In genomic region chr2:170409164-170409535, GRCh38 we compare ENCODE assay signal across 8 cellular contexts.
DNase-seq lines count a peak whose midpoint lies in the region; ATAC-seq, FAIRE-seq and TF ChIP-seq lines count a peak whose summit lies in the region.

No MANE protein-coding gene starts in this region.

- dilution Hi-C loops in mammary epithelial cell (cut with HindIII; ENCODE audit: low sequenced_read_pairs) = no loop called here

- in situ Hi-C loops in mammary epithelial cell (cut with MboI; ENCODE audit: low sequenced_read_pairs in 2 of 2) = loop anchor here in 1 of 2 donors (10.0 kb wide), 1 partner anchor 406 kb away; the partner anchor contains the start of gene GAD1

- POLR2A ChIA-PET in A673 (lab: Charles Lee; ENCODE audit: low non-redundant PET) = interaction anchor here (0.5 kb wide), 1 partner anchor 295 kb away, joined by 13 read pairs; no protein-coding TSS in a partner anchor

- no peaks in the 10 kb centered on the region for H3K79me2 ChIP-seq in mammary epithelial cell (ENCODE audit: insufficient read depth, low read length)

- no peak overlapping the region for H3K9ac ChIP-seq in mammary epithelial cell (ENCODE audit: insufficient read depth, low read length)

- WGBS in mammary epithelial cell (ENCODE audit: low coverage, missing lambda C conversion rate) = 4% methylated on average over 9 of the region's 9 CpGs

- H3K4me1 ChIP-seq in A673 (ENCODE audit: insufficient read depth, low read length, poor library complexity, severe bottlenecking) (no peaks in the 10 kb centered on the region), mammary epithelial cell (ENCODE audit: insufficient read depth, low read length) (no peaks in the 10 kb centered on the region)

- CTCF ChIA-PET in A673 (lab: Charles Lee) (interaction anchor here (0.7 to 1.1 kb wide), 2 partner anchors 11 to 405 kb away, joined by 3 to 4 read pairs; no protein-coding TSS in a partner anchor), mammary epithelial cell (lab: Charles Lee; ENCODE audit: low non-redundant PET) (interaction anchor here (0.5 to 0.6 kb wide), 2 partner anchors 330 to 351 kb away, joined by 3 to 4 read pairs; no protein-coding TSS in a partner anchor)

- peak overlapping the region; percentile 40 for H3K4me2 ChIP-seq in mammary epithelial cell (ENCODE audit: insufficient read depth, low read depth, low read length)

- no peaks in the 10 kb centered on the region for H4K20me1 ChIP-seq in mammary epithelial cell (ENCODE audit: insufficient read depth, low read length)

- H3K27me3 ChIP-seq in A673 (replicated peaks; ENCODE audit: insufficient read depth, low read depth, low read length, poor library complexity) = peaks cover 55% of the 10 kb centered on the region
- H3K27me3 ChIP-seq in mammary epithelial cell (ENCODE audit: insufficient read depth, low read length) = peaks cover 4% of the 10 kb centered on the region
- H3K27me3 ChIP-seq in kidney epithelial cell (ENCODE audit: control insufficient read depth, insufficient read depth, low read length) = peaks cover 4% of the 10 kb centered on the region

- BruUV-seq in A673 (replicated peaks; lab: Mats Ljungman, UMichigan) (no TSS peak), mammary epithelial cell (replicated peaks; lab: Mats Ljungman, UMichigan) (no TSS peak)

- H3K9me3 ChIP-seq in A673 (ENCODE audit: low read depth, low read length, poor library complexity, severe bottlenecking) = no peaks in the 10 kb centered on the region
- H3K9me3 ChIP-seq in mammary epithelial cell (replicated peaks; ENCODE audit: insufficient read depth, low read length) = no peaks in the 10 kb centered on the region

- H3K36me3 ChIP-seq in A673 (ENCODE audit: insufficient read depth, low read length, poor library complexity, severe bottlenecking) (no peaks in the 10 kb centered on the region), mammary epithelial cell (ENCODE audit: insufficient read depth, low read length) (no peaks in the 10 kb centered on the region), kidney epithelial cell (ENCODE audit: control insufficient read depth, insufficient read depth, low read length) (no peaks in the 10 kb centered on the region)

- DNase-seq in A673 (ENCODE audit: low spot score) (peak; percentile 82), GM19239 (ENCODE audit: insufficient read length, low spot score) (peak; percentile 38), NCI-H2196 (lab: John Stamatoyannopoulos, UW; ENCODE audit: unreplicated experiment) (peak; percentile 72), mammary epithelial cell (peak; percentile 50), kidney epithelial cell (ENCODE audit: low read depth) (peak; percentile 18)
- DNase-seq in stimulated activated CD4-positive, alpha-beta T cell treated with anti-CD3 and anti-CD28 coated beads, Interleukin-1b, Interleukin-23, amount 100 ng/mL, for 48 hours = peak; percentile 72

- TF ChIP-seq CTCF in A673 (conservative IDR thresholded peaks at IDR 0.05; ENCODE audit: low read depth, low read length) = peak; percentile 92
- TF ChIP-seq CTCF in VCaP (conservative IDR thresholded peaks at IDR 0.05) = peak; percentile 87
- peak; percentile 77 to 80 for TF ChIP-seq CTCF in mammary epithelial cell (conservative IDR thresholded peaks at IDR 0.05 in 1 of 2, IDR thresholded peaks at IDR 0.05 in 1 of 2; ENCODE audit: extremely low read depth in 1 of 2, insufficient read depth in 1 of 2, low read depth in 1 of 2, low read length in 2 of 2)
- TF ChIP-seq CTCF in kidney epithelial cell (IDR thresholded peaks at IDR 0.05; ENCODE audit: insufficient read depth, low read length, poor library complexity, severe bottlenecking) = peak; percentile 76

- no peak for ATAC-seq in HG02938 (IDR thresholded peaks at IDR 0.05; ENCODE audit: unreplicated experiment)

- H2AFZ ChIP-seq in mammary epithelial cell (ENCODE audit: low read depth, low read length) = peak overlapping the region; percentile 36

- intact Hi-C loops in A673 (cut with micrococcal nuclease; ENCODE audit: unreplicated experiment) = loop anchor here (10.0 kb wide), 1 partner anchor 306 kb away; the partner anchor contains the start of gene SP5
- intact Hi-C loops in mammary epithelial cell (cut with micrococcal nuclease) = loop anchor here (1.0 to 10.0 kb wide), 4 partner anchors 308 to 466 kb away; partner anchors contain the start of gene SP5

- peak; percentile 85 for FAIRE-seq in GM19239 (lab: Jason Lieb, UNC)

- H3K4me3 ChIP-seq in A673 (ENCODE audit: low read depth, low read length, poor library complexity, severe bottlenecking) (no peak overlapping the region), mammary epithelial cell (replicated peaks in 1 of 3; ENCODE audit: insufficient read depth in 1 of 3, low read depth in 2 of 3, low read length in 3 of 3) (no peak overlapping the region), kidney epithelial cell (ENCODE audit: low read depth, low read length) (no peak overlapping the region)

- H3K27ac ChIP-seq in A673 (ENCODE audit: low read depth, low read length, poor library complexity, severe bottlenecking) (no peak overlapping the region), VCaP (peak overlapping the region; percentile 42; the same call in 1 of the 2 replicates), mammary epithelial cell (ENCODE audit: insufficient read depth, low read depth, low read length) (no peak overlapping the region)

Comparison
In these comparisons a context has a peak if more than half of its experiments do, and no peak if none do; other contexts are left out.
1. DNase-seq: peak in every context shown above with its lines; median percentile 82 in A673; 72 in NCI-H2196; 72 in stimulated activated CD4-positive, alpha-beta T cell treated with anti-CD3 and anti-CD28 coated beads, Interleukin-1b, Interleukin-23, amount 100 ng/mL, for 48 hours; 50 in mammary epithelial cell; 38 in GM19239; 18 in kidney epithelial cell.